In genomic region chr17:57461082-57461481, GRCh38 we compare ENCODE assay signal across 13 cellular contexts.
DNase-seq lines count a peak whose midpoint lies in the region; ATAC-seq and TF ChIP-seq lines count a peak whose summit lies in the region.
"Had no signal": no experiment of that assay in that cellular context is flagged by ENCODE, and none has a peak within 500 bp of the region (broad histone marks: within the 10 kb centered on the region; RNA-seq: fewer than 3 reads in every experiment).

No MANE protein-coding gene starts in this region.

- H3K36me3 ChIP-seq in CD4-positive, CD25-positive, alpha-beta regulatory T cell (ENCODE audit: control insufficient read depth, insufficient read depth, low read length): peaks cover 3% of the 10 kb centered on the region
- H3K36me3 ChIP-seq in upper lobe of right lung (no peaks in the 10 kb centered on the region), ascending aorta (no peaks in the 10 kb centered on the region)

- H3K9me3 Mint-ChIP-seq in CD4-positive, CD25-positive, alpha-beta regulatory T cell: peaks cover 0 to 2% (median 0%) of the 10 kb centered on the region in 7 donors
- no peaks in the 10 kb centered on the region for H3K9me3 Mint-ChIP-seq in T-helper 1 cell treated with Interleukin-12 subunit alpha and Interleukin-12 subunit beta and Interleukin-4 antibody, amounts not matched to agents 30 μg/mL and 1 μg/mL, for 36 hours

- peak in 1 of 2 donors; percentile 26 for ATAC-seq in CD4-positive, CD25-positive, alpha-beta regulatory T cell (ENCODE audit: low read depth in 2 of 2)
- ATAC-seq in esophagus mucosa: peak; percentile 35
- no peak for ATAC-seq in upper lobe of right lung
- no peak for ATAC-seq in GM19395 (IDR thresholded peaks at IDR 0.05; ENCODE audit: unreplicated experiment)

- H3K27me3 ChIP-seq in CD4-positive, CD25-positive, alpha-beta regulatory T cell (ENCODE audit: control insufficient read depth, insufficient read depth, low read length): no peaks in the 10 kb centered on the region
- H3K27me3 ChIP-seq in upper lobe of right lung (no peaks in the 10 kb centered on the region), ascending aorta (no peaks in the 10 kb centered on the region)
- H3K27me3 ChIP-seq: hepatocyte had no signal

- no peak for DNase-seq in CD4-positive, CD25-positive, alpha-beta regulatory T cell
- DNase-seq in GM10266 (ENCODE audit: extremely low spot score) (peak; percentile 25), Kasumi-1 (lab: John Stamatoyannopoulos, UW) (no peak), upper lobe of right lung (no peak), ascending aorta (ENCODE audit: low spot score in 2 of 2) (no peak)
- DNase-seq: DMS153; effector CD8-positive, alpha-beta T cell; midbrain; NCI-H345 had no signal

- H3K4me3 ChIP-seq in CD4-positive, CD25-positive, alpha-beta regulatory T cell (ENCODE audit: low read depth, low read length): no peak overlapping the region
- H3K4me3 ChIP-seq in upper lobe of right lung: no peak overlapping the region
- no peak overlapping the region for H3K4me3 ChIP-seq in ascending aorta
- H3K4me3 ChIP-seq: hepatocyte had no signal

- H3K36me3 Mint-ChIP-seq in CD4-positive, CD25-positive, alpha-beta regulatory T cell: peaks cover 13% of the 10 kb centered on the region
- peaks cover 12% of the 10 kb centered on the region for H3K36me3 Mint-ChIP-seq in T-helper 1 cell treated with Interleukin-12 subunit alpha and Interleukin-12 subunit beta and Interleukin-4 antibody, amounts not matched to agents 30 μg/mL and 1 μg/mL, for 36 hours (ENCODE audit: low read depth)

- no peaks in the 10 kb centered on the region for H3K27me3 Mint-ChIP-seq in CD4-positive, CD25-positive, alpha-beta regulatory T cell
- no peaks in the 10 kb centered on the region for H3K27me3 Mint-ChIP-seq in T-helper 1 cell treated with Interleukin-12 subunit alpha and Interleukin-12 subunit beta and Interleukin-4 antibody, amounts not matched to agents 30 μg/mL and 1 μg/mL, for 36 hours (ENCODE audit: low read depth)

- peaks cover 52% of the 10 kb centered on the region for H3K4me1 ChIP-seq in CD4-positive, CD25-positive, alpha-beta regulatory T cell (ENCODE audit: control insufficient read depth, insufficient read depth, low read length, poor library complexity, severe bottlenecking)
- H3K4me1 ChIP-seq in upper lobe of right lung: peaks cover 6% of the 10 kb centered on the region
- H3K4me1 ChIP-seq in ascending aorta: peaks cover 0 to 11% of the 10 kb centered on the region in 2 donors

- intact Hi-C loops in upper lobe of right lung (cut with DNase I) (no loop called here), ascending aorta (cut with DNase I) (no loop called here)

- no peaks in the 10 kb centered on the region for H3K9me3 ChIP-seq in CD4-positive, CD25-positive, alpha-beta regulatory T cell (ENCODE audit: control insufficient read depth in 2 of 2, low read length in 2 of 2)
- H3K9me3 ChIP-seq in upper lobe of right lung (no peaks in the 10 kb centered on the region), ascending aorta (no peaks in the 10 kb centered on the region)

- peak overlapping the region; percentile 73 to 87 (median 79) for H3K27ac Mint-ChIP-seq in CD4-positive, CD25-positive, alpha-beta regulatory T cell
- peak overlapping the region; percentile 64 for H3K27ac Mint-ChIP-seq in T-helper 1 cell treated with Interleukin-12 subunit alpha and Interleukin-12 subunit beta and Interleukin-4 antibody, amounts not matched to agents 30 μg/mL and 1 μg/mL, for 36 hours

- peak overlapping the region in 3 of 4 donors; percentile 26 to 59 (median 48) for H3K4me3 Mint-ChIP-seq in CD4-positive, CD25-positive, alpha-beta regulatory T cell
- H3K4me3 Mint-ChIP-seq in T-helper 1 cell treated with Interleukin-12 subunit alpha and Interleukin-12 subunit beta and Interleukin-4 antibody, amounts not matched to agents 30 μg/mL and 1 μg/mL, for 36 hours: no peak overlapping the region

- H3K4me1 Mint-ChIP-seq in CD4-positive, CD25-positive, alpha-beta regulatory T cell: peaks cover 7 to 84% (median 59%) of the 10 kb centered on the region in 4 donors
- H3K4me1 Mint-ChIP-seq in T-helper 1 cell treated with Interleukin-12 subunit alpha and Interleukin-12 subunit beta and Interleukin-4 antibody, amounts not matched to agents 30 μg/mL and 1 μg/mL, for 36 hours (ENCODE audit: low read depth): peaks cover 60% of the 10 kb centered on the region

- H3K27ac ChIP-seq in CD4-positive, CD25-positive, alpha-beta regulatory T cell (ENCODE audit: insufficient read depth, low read length, poor library complexity, severe bottlenecking): no peak overlapping the region
- H3K27ac ChIP-seq in upper lobe of right lung (no peak overlapping the region), ascending aorta (no peak overlapping the region)
- H3K27ac ChIP-seq: hepatocyte had no signal

- TF ChIP-seq CTCF in GM10266 (IDR thresholded peaks at IDR 0.05; ENCODE audit: control insufficient read depth, insufficient read depth, low read depth, missing control alignments): no peak
- no peak for TF ChIP-seq CTCF in upper lobe of right lung (IDR thresholded peaks at IDR 0.05)
- TF ChIP-seq CTCF in ascending aorta (IDR thresholded peaks at IDR 0.05): no peak
